ENCODE assay signal across 8 cellular contexts in the genomic region with DNA sequence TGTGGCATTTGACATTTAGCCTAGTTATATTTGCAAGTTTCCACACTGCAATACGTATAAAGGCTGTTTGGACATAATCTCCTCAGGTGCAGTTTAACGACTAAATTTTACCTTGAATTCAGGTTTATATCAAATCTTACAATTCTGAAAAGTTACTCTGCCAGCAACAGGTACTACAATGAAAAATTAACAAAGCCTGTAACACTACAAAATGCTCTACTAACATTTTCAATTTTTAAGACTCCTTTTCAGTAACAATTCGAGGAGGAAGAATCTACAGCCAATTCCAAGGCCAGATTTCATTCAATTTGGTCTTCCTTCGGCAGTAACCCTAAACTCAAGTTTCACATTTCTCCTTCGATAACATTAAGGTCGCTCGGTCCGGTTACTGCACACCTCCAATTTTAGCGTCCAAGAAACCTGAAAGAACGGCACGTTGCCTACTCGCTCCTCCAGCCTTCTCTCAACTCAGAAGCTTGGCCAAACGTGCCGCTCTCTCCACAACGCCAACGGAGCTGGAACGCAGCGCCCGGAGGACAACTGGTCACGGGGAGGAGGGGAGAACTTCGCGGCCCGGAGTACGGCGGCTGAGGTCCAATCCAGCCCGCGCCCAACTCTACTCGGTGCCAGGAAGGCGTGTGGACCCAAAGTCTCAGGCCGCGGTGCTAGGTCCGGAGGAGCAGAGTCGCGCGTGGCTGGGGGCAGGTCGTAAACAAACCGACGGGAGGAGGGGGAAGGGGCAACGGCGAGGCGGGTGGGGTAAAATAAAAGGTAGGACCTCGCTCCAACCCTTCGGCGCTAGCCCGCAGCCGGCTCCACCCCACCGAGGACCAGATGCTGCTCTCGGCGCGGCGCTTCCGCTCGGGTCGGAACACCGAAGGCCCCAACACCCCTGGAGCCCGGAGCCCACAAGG. TPM values are rescaled to one million over a fixed set of nuclear protein-coding genes. Genes with fewer than 3 reads are reported as not detected.
A peak's percentile ranks its signal among the peaks of the same experiment; 100 is the strongest.
DNase-seq lines count a peak whose midpoint lies in the region; ATAC-seq and TF ChIP-seq lines count a peak whose summit lies in the region.

No MANE protein-coding gene starts in this region.

- DNase-seq in Daoy (ENCODE audit: low read depth) = peak; percentile 57
- peak; percentile 37 for DNase-seq in WERI-Rb-1
- peak; percentile 72 for DNase-seq in colonic mucosa
- peak; percentile 91 for DNase-seq in left lobe of liver (ENCODE audit: low spot score)
- peak; percentile 39 for DNase-seq in stimulated activated CD4-positive, alpha-beta T cell treated with anti-CD3 and anti-CD28 coated beads, Interleukin-4, amount 100 ng/mL, for 1 hour
- no peak for DNase-seq in NCI-H446 (lab: John Stamatoyannopoulos, UW)

- no peaks in the 10 kb centered on the region for H3K36me3 ChIP-seq in HUES64 (ENCODE audit: insufficient read depth, low read length)
- peaks cover 7% of the 10 kb centered on the region for H3K36me3 ChIP-seq in WERI-Rb-1
- H3K36me3 ChIP-seq in colonic mucosa = no peaks in the 10 kb centered on the region

- H3K4me3 ChIP-seq in HUES64 (ENCODE audit: low read length) = peak overlapping the region; percentile 71
- peak overlapping the region; percentile 63 for H3K4me3 ChIP-seq in WERI-Rb-1 (ENCODE audit: low read depth, low read length)
- H3K4me3 ChIP-seq in colonic mucosa = peak overlapping the region; percentile 92

- intact Hi-C loops in colonic mucosa (cut with DNase I) = loop anchor here (5.0 kb wide), 1 partner anchor 159 kb away; a partner anchor contains a TSS

- H3K27ac ChIP-seq in HUES64 (ENCODE audit: low read depth, low read length) (peak overlapping the region; percentile 84), WERI-Rb-1 (peak overlapping the region; percentile 92), colonic mucosa (peak overlapping the region; percentile 98)

- H3K4me1 ChIP-seq in HUES64 (ENCODE audit: insufficient read depth, low read length) = no peaks in the 10 kb centered on the region
- H3K4me1 ChIP-seq in colonic mucosa = no peaks in the 10 kb centered on the region

- no peak for TF ChIP-seq CTCF in WERI-Rb-1 (IDR thresholded peaks at IDR 0.05; ENCODE audit: low read depth, low read length)
- no peak for TF ChIP-seq CTCF in colonic mucosa (IDR thresholded peaks at IDR 0.05)

- H3K9ac ChIP-seq in HUES64 (ENCODE audit: low read depth, low read length) = peak overlapping the region; percentile 83
- H3K9ac ChIP-seq in colonic mucosa (ENCODE audit: low read depth in 2 of 2, low read length in 2 of 2) = peak overlapping the region; percentile 89 to 99

- peak; percentile 12 for ATAC-seq in GM21526 (IDR thresholded peaks at IDR 0.05; ENCODE audit: low FRiP score, unreplicated experiment)
- ATAC-seq in left lobe of liver = peak; percentile 78

- H3K27me3 ChIP-seq in HUES64 (ENCODE audit: insufficient read depth, low read length) (peaks cover 19% of the 10 kb centered on the region; the same call in 1 of the 2 replicates), WERI-Rb-1 (ENCODE audit: insufficient read depth, low read depth, severe bottlenecking) (no peaks in the 10 kb centered on the region), colonic mucosa (no peaks in the 10 kb centered on the region)

- WGBS in HUES64 = 2% methylated on average over 56 of the region's 56 CpGs

- H3K9me3 ChIP-seq in HUES64 (ENCODE audit: insufficient read depth, low read depth, low read length) (no peaks in the 10 kb centered on the region), WERI-Rb-1 (ENCODE audit: severe bottlenecking) (no peaks in the 10 kb centered on the region), colonic mucosa (no peaks in the 10 kb centered on the region)

RNA-seq across cellular contexts. Expression of a gene that starts 0.7 kb away (rescaled TPM):
- total RNA-seq in Daoy (2014; rRNA removed; shearing (Covaris generic)) = 27.8 and 28.9 TPM in 2 replicates
- polyA plus RNA-seq in HUES64 (2013, experiment 1 of 2) = 5.7 TPM
- polyA plus RNA-seq in HUES64 (2013, experiment 2 of 2) = 6.3 TPM
- total RNA-seq in colonic mucosa (10 to 100 TPM; 18.1 to 41.2 TPM), left lobe of liver (15.0 TPM)

Comparison
In these comparisons a context has a peak if more than half of its experiments do, and no peak if none do; other contexts are left out.
1. DNase-seq: peak in Daoy (single experiment), WERI-Rb-1 (single experiment), colonic mucosa (single experiment), left lobe of liver (single experiment) and stimulated activated CD4-positive, alpha-beta T cell treated with anti-CD3 and anti-CD28 coated beads, Interleukin-4, amount 100 ng/mL, for 1 hour (single experiment); none in NCI-H446 (0 of 2).
2. Peak in every context shown above with its lines, with median percentiles within 50 percentile points of each other: H3K27ac ChIP-seq and H3K4me3 ChIP-seq.